15 cellular contexts compared by ENCODE assay signal in the genomic region with DNA sequence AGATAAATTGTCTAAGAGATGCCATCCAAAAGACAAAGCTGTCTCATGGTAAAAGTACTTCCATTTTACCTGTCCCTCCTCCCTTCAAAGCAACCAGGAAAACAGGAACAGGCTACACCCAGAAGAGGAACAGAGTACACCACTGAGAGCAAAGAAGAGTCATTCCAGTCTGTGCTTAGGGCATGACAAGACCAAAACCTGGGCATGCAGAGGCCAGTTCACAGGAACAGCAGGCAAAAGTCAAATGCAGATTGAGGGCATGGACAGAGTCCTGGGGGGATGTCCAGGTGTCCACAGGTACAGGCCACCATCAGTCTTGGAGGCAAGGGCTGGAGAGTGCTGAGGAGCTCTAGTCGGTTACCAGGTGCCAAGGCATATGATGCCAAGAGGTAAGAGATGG. TPM values are rescaled to one million over a fixed set of nuclear protein-coding genes. Genes with fewer than 3 reads are reported as not detected.
DNase-seq lines count a peak whose midpoint lies in the region; ATAC-seq and TF ChIP-seq lines count a peak whose summit lies in the region.
"Had no signal": no experiment of that assay in that cellular context is flagged by ENCODE, and none has a peak within 500 bp of the region (broad histone marks: within the 10 kb centered on the region; RNA-seq: fewer than 3 reads in every experiment).

No MANE protein-coding gene starts in this region.

- no peak for DNase-seq in activated CD4-positive, alpha-beta T cell treated with anti-CD3 and anti-CD28 coated beads for 36 hours
- DNase-seq in activated CD4-positive, alpha-beta T cell treated with anti-CD3 and anti-CD28 coated beads for 48 hours, result no peak
- DNase-seq in T-helper 17 cell, result no peak
- no peak for DNase-seq in natural killer cell treated with Interleukin-12 subunit alpha and Interleukin-12 subunit beta and Interleukin-15 and Interleukin-18, amount 100 ng/mL, for 72 hours (ENCODE audit: low spot score)
- DNase-seq in Calu3, result no peak
- DNase-seq in A673 (ENCODE audit: low spot score), result no peak
- DNase-seq: heart right ventricle; left ventricle myocardium superior; NCI-H187 treated with DMSO at 0.1 percent for 48 hours; NK-92 treated with Interleukin-12 subunit alpha and Interleukin-12 subunit beta, amount 100 ng/mL, for 24 hours; trophoblast cell had no signal

- TF ChIP-seq CTCF in Calu3 (IDR thresholded peaks at IDR 0.05; ENCODE audit: unreplicated experiment) (no peak), A673 (conservative IDR thresholded peaks at IDR 0.05; ENCODE audit: low read depth, low read length) (no peak)

- H3K27ac Mint-ChIP-seq in activated CD4-positive, alpha-beta T cell treated with anti-CD3 and anti-CD28 coated beads for 36 hours, result no peak overlapping the region
- H3K27ac Mint-ChIP-seq in T-helper 17 cell (peak overlapping the region; percentile 89), Calu3 (ENCODE audit: unreplicated experiment) (no peak overlapping the region)
- H3K27ac Mint-ChIP-seq in natural killer cell treated with Interleukin-12 subunit alpha and Interleukin-12 subunit beta and Interleukin-15 and Interleukin-18, amount 100 ng/mL, for 72 hours, result peak overlapping the region; percentile 98

- no peak overlapping the region for H3K4me3 ChIP-seq in A673 (ENCODE audit: low read depth, low read length, poor library complexity, severe bottlenecking)
- H3K4me3 ChIP-seq: A549, heart right ventricle had no signal

- POLR2A ChIA-PET in activated CD4-positive, alpha-beta T cell treated with anti-CD3 and anti-CD28 coated beads for 36 hours (lab: Charles Lee), result interaction anchor here (0.7 kb wide), 1 partner anchor 211 kb away, joined by 4 read pairs; no protein-coding TSS in a partner anchor
- POLR2A ChIA-PET in A673 (lab: Charles Lee; ENCODE audit: low non-redundant PET), result no interaction called here

- BruUV-seq in Calu3 (replicated peaks; lab: Mats Ljungman, UMichigan), result no TSS peak
- BruUV-seq in A673 (replicated peaks; lab: Mats Ljungman, UMichigan), result no TSS peak

- intact Hi-C loops in activated CD4-positive, alpha-beta T cell treated with anti-CD3 and anti-CD28 coated beads for 36 hours (cut with DNase I, micrococcal nuclease), result loop anchor here (1.0 to 2.0 kb wide), 2 partner anchors 34 to 36 kb away; no protein-coding TSS in a partner anchor
- intact Hi-C loops in Calu3 (cut with micrococcal nuclease; ENCODE audit: unreplicated experiment), result no loop called here
- intact Hi-C loops in A673 (cut with micrococcal nuclease; ENCODE audit: unreplicated experiment), result no loop called here

- H3K9me3 Mint-ChIP-seq in activated CD4-positive, alpha-beta T cell treated with anti-CD3 and anti-CD28 coated beads for 36 hours (ENCODE audit: low read depth), result no peaks in the 10 kb centered on the region
- peaks cover 4% of the 10 kb centered on the region for H3K9me3 Mint-ChIP-seq in natural killer cell treated with Interleukin-12 subunit alpha and Interleukin-12 subunit beta and Interleukin-15 and Interleukin-18, amount 100 ng/mL, for 72 hours
- no peaks in the 10 kb centered on the region for H3K9me3 Mint-ChIP-seq in Calu3 (ENCODE audit: low read depth, unreplicated experiment)
- H3K9me3 Mint-ChIP-seq: neural crest cell had no signal

- no peaks in the 10 kb centered on the region for H3K27me3 ChIP-seq in A673 (replicated peaks; ENCODE audit: insufficient read depth, low read depth, low read length, poor library complexity)
- H3K27me3 ChIP-seq: heart right ventricle had no signal

- H3K9me3 ChIP-seq in T-helper 17 cell (ENCODE audit: control insufficient read depth, low read length, poor library complexity, severe bottlenecking), result no peaks in the 10 kb centered on the region
- no peaks in the 10 kb centered on the region for H3K9me3 ChIP-seq in A673 (ENCODE audit: low read depth, low read length, poor library complexity, severe bottlenecking)
- H3K9me3 ChIP-seq: A549, heart right ventricle had no signal

- CTCF ChIA-PET in activated CD4-positive, alpha-beta T cell treated with anti-CD3 and anti-CD28 coated beads for 36 hours (lab: Charles Lee), result interaction anchor here (0.6 to 1.4 kb wide), 12 partner anchors 9 to 327 kb away, joined by 3 to 6 read pairs (median 3); a partner anchor contains a TSS
- CTCF ChIA-PET in Calu3 (lab: Charles Lee) (no interaction called here), A673 (lab: Charles Lee) (no interaction called here)

- H3K4me3 Mint-ChIP-seq in activated CD4-positive, alpha-beta T cell treated with anti-CD3 and anti-CD28 coated beads for 36 hours, result no peak overlapping the region
- peak overlapping the region; percentile 55 for H3K4me3 Mint-ChIP-seq in T-helper 17 cell
- peak overlapping the region; percentile 93 for H3K4me3 Mint-ChIP-seq in natural killer cell treated with Interleukin-12 subunit alpha and Interleukin-12 subunit beta and Interleukin-15 and Interleukin-18, amount 100 ng/mL, for 72 hours
- H3K4me3 Mint-ChIP-seq in Calu3 (ENCODE audit: low read depth, unreplicated experiment), result no peak overlapping the region
- H3K4me3 Mint-ChIP-seq: neural crest cell had no signal

- peaks cover 13% of the 10 kb centered on the region for H3K4me1 ChIP-seq in A673 (ENCODE audit: insufficient read depth, low read length, poor library complexity, severe bottlenecking)
- H3K4me1 ChIP-seq: A549 had no signal

- H3K36me3 Mint-ChIP-seq in activated CD4-positive, alpha-beta T cell treated with anti-CD3 and anti-CD28 coated beads for 36 hours (ENCODE audit: low read depth), result no peaks in the 10 kb centered on the region
- H3K36me3 Mint-ChIP-seq in T-helper 17 cell (ENCODE audit: low read depth) (no peaks in the 10 kb centered on the region), Calu3 (ENCODE audit: insufficient read depth, unreplicated experiment) (no peaks in the 10 kb centered on the region)
- H3K36me3 Mint-ChIP-seq in natural killer cell treated with Interleukin-12 subunit alpha and Interleukin-12 subunit beta and Interleukin-15 and Interleukin-18, amount 100 ng/mL, for 72 hours, result peaks cover 68% of the 10 kb centered on the region

- no peak overlapping the region for H3K27ac ChIP-seq in A673 (ENCODE audit: low read depth, low read length, poor library complexity, severe bottlenecking)
- H3K27ac ChIP-seq: A549 had no signal

- H3K36me3 ChIP-seq in A673 (ENCODE audit: insufficient read depth, low read length, poor library complexity, severe bottlenecking), result no peaks in the 10 kb centered on the region

- H3K4me1 Mint-ChIP-seq in activated CD4-positive, alpha-beta T cell treated with anti-CD3 and anti-CD28 coated beads for 36 hours, result peaks cover 35% of the 10 kb centered on the region
- H3K4me1 Mint-ChIP-seq in T-helper 17 cell (peaks cover 26% of the 10 kb centered on the region), Calu3 (ENCODE audit: low read depth, unreplicated experiment) (no peaks in the 10 kb centered on the region)
- peaks cover 75 to 78% of the 10 kb centered on the region in 2 donors for H3K4me1 Mint-ChIP-seq in natural killer cell treated with Interleukin-12 subunit alpha and Interleukin-12 subunit beta and Interleukin-15 and Interleukin-18, amount 100 ng/mL, for 72 hours (ENCODE audit: low read depth in 2 of 2)
- H3K4me1 Mint-ChIP-seq: neural crest cell had no signal

- H3K27me3 Mint-ChIP-seq in activated CD4-positive, alpha-beta T cell treated with anti-CD3 and anti-CD28 coated beads for 36 hours, result peaks cover 4% of the 10 kb centered on the region
- H3K27me3 Mint-ChIP-seq in T-helper 17 cell (no peaks in the 10 kb centered on the region), Calu3 (ENCODE audit: unreplicated experiment) (peaks cover 79% of the 10 kb centered on the region)
- H3K27me3 Mint-ChIP-seq in natural killer cell treated with Interleukin-12 subunit alpha and Interleukin-12 subunit beta and Interleukin-15 and Interleukin-18, amount 100 ng/mL, for 72 hours, result no peaks in the 10 kb centered on the region

- peak; percentile 15 for ATAC-seq in activated CD4-positive, alpha-beta T cell treated with anti-CD3 and anti-CD28 coated beads for 36 hours
- ATAC-seq in GM21423 (IDR thresholded peaks at IDR 0.05; ENCODE audit: unreplicated experiment), result peak; percentile 28
- no peak for ATAC-seq in T-helper 17 cell
- ATAC-seq in natural killer cell treated with Interleukin-12 subunit alpha and Interleukin-12 subunit beta and Interleukin-15 and Interleukin-18, amount 100 ng/mL, for 72 hours, result no peak
- ATAC-seq in GM21529 (IDR thresholded peaks at IDR 0.05; ENCODE audit: unreplicated experiment), result no peak
- ATAC-seq: left ventricle myocardium superior had no signal

RNA-seq across cellular contexts. Expression of a gene that starts 23.7 kb away (rescaled TPM):
- total RNA-seq in activated CD4-positive, alpha-beta T cell treated with anti-CD3 and anti-CD28 coated beads for 36 hours, result under 1 TPM; 0.60 to 0.89 TPM
- total RNA-seq in T-helper 17 cell (10 to 100 TPM; 18.0 to 34.8 TPM), Calu3 (2022) (not detected in 2 replicates), A673 (2021) (not detected in 2 replicates)
- total RNA-seq in natural killer cell treated with Interleukin-12 subunit alpha and Interleukin-12 subunit beta and Interleukin-15 and Interleukin-18, amount 100 ng/mL, for 72 hours, result 100 to 1,000 TPM; 209 to 569 TPM
- total RNA-seq: neural crest cell had no signal

Comparison
In these comparisons a context has a peak if more than half of its experiments do, and no peak if none do; other contexts are left out.
1. ATAC-seq: peak in activated CD4-positive, alpha-beta T cell treated with anti-CD3 and anti-CD28 coated beads for 36 hours (single experiment) and GM21423 (single experiment); none in T-helper 17 cell (single experiment), natural killer cell treated with Interleukin-12 subunit alpha and Interleukin-12 subunit beta and Interleukin-15 and Interleukin-18, amount 100 ng/mL, for 72 hours (0 of 2) and GM21529 (single experiment).
2. H3K27ac Mint-ChIP-seq: peak in T-helper 17 cell (single experiment) and natural killer cell treated with Interleukin-12 subunit alpha and Interleukin-12 subunit beta and Interleukin-15 and Interleukin-18, amount 100 ng/mL, for 72 hours (2 of 2); none in activated CD4-positive, alpha-beta T cell treated with anti-CD3 and anti-CD28 coated beads for 36 hours (single experiment) and Calu3 (single experiment).
3. H3K4me3 Mint-ChIP-seq: peak in T-helper 17 cell (single experiment) and natural killer cell treated with Interleukin-12 subunit alpha and Interleukin-12 subunit beta and Interleukin-15 and Interleukin-18, amount 100 ng/mL, for 72 hours (single experiment); none in activated CD4-positive, alpha-beta T cell treated with anti-CD3 and anti-CD28 coated beads for 36 hours (single experiment) and Calu3 (single experiment).
4. RNA of a gene that starts 23.7 kb away (total RNA-seq): 209 to 569 TPM in natural killer cell treated with Interleukin-12 subunit alpha and Interleukin-12 subunit beta and Interleukin-15 and Interleukin-18, amount 100 ng/mL, for 72 hours and 18.0 to 34.8 TPM in T-helper 17 cell; 0.60 to 0.89 TPM in activated CD4-positive, alpha-beta T cell treated with anti-CD3 and anti-CD28 coated beads for 36 hours, not detected in A673 and not detected in Calu3; every median in the first group is over 10 times any median in the second.
5. intact Hi-C loops: an anchor here in activated CD4-positive, alpha-beta T cell treated with anti-CD3 and anti-CD28 coated beads for 36 hours (1.0 to 2.0 kb wide); none called in Calu3 and A673.